ENCODE assay signal across 23 cellular contexts in genomic region chr3:153277029-153277428, GRCh38.
DNase-seq lines count a peak whose midpoint lies in the region; ATAC-seq and TF ChIP-seq lines count a peak whose summit lies in the region.
"Had no signal": no experiment of that assay in that cellular context is flagged by ENCODE, and none has a peak within 500 bp of the region (broad histone marks: within the 10 kb centered on the region; RNA-seq: fewer than 3 reads in every experiment).

No MANE protein-coding gene starts in this region.

- H3K27me3 Mint-ChIP-seq in MCF 10A (ENCODE audit: insufficient read depth, unreplicated experiment), result no peaks in the 10 kb centered on the region
- H3K27me3 Mint-ChIP-seq: memory B cell, T-helper 17 cell had no signal

- peak; percentile 48 for ATAC-seq in PC-3
- ATAC-seq in esophagus mucosa, result peak; percentile 70
- no peak for ATAC-seq in right lobe of liver
- ATAC-seq: activated T-cell treated with anti-CD3 and anti-CD28 coated beads, Interleukin-2, amount 50 U/mL, for 4 hours; heart left ventricle; left colon; psoas muscle; T-helper 17 cell had no signal

- CTCF ChIA-PET in mammary epithelial cell (lab: Charles Lee; ENCODE audit: low non-redundant PET), result no interaction called here
- CTCF ChIA-PET in MCF 10A (lab: Yijun Ruan, JAX), result no interaction called here
- CTCF ChIA-PET in PC-3 (lab: Charles Lee), result no interaction called here

- H3K27ac ChIP-seq in mammary epithelial cell (ENCODE audit: insufficient read depth, low read depth, low read length) (peak overlapping the region; percentile 73), PC-3 (ENCODE audit: low read length) (no peak overlapping the region), stomach (no peak overlapping the region), right lobe of liver (no peak overlapping the region)
- H3K27ac ChIP-seq: brain microvascular endothelial cell, heart left ventricle, psoas muscle, SJSA1, upper lobe of left lung had no signal

- H3K9me3 ChIP-seq in mammary epithelial cell (replicated peaks; ENCODE audit: insufficient read depth, low read length) (no peaks in the 10 kb centered on the region), PC-3 (ENCODE audit: low read length) (no peaks in the 10 kb centered on the region), stomach (no peaks in the 10 kb centered on the region), right lobe of liver (no peaks in the 10 kb centered on the region)
- H3K9me3 ChIP-seq: heart left ventricle, psoas muscle, SJSA1, upper lobe of left lung had no signal

- in situ Hi-C loops in mammary epithelial cell (cut with MboI; ENCODE audit: low sequenced_read_pairs in 2 of 2), result loop anchor here in 1 of 2 donors (25.0 kb wide), 2 partner anchors 240 to 485 kb away; no protein-coding TSS in a partner anchor

- H3K4me2 ChIP-seq in mammary epithelial cell (ENCODE audit: insufficient read depth, low read depth, low read length), result no peak overlapping the region
- no peak overlapping the region for H3K4me2 ChIP-seq in PC-3 (ENCODE audit: low read length)

- DNase-seq in mammary epithelial cell (peak; percentile 79), MCF 10A (ENCODE audit: unreplicated experiment) (no peak), PC-3 (peak; percentile 43), retina (no peak), stomach (no peak), cerebellar cortex (ENCODE audit: low spot score) (no peak), right lobe of liver (no peak)
- DNase-seq: 8988T; activated CD4-positive, alpha-beta T cell treated with anti-CD3 and anti-CD28 coated beads for 4 hours; activated naive CD4-positive, alpha-beta T cell; activated T-cell treated with anti-CD3 and anti-CD28 coated beads, Interleukin-2, amount 50 U/mL, for 4 hours; brain microvascular endothelial cell; cortex of kidney; heart left ventricle; left colon; NCI-H1436; NCI-H510A treated with DMSO at 0.1 percent for 48 hours; psoas muscle; T-helper 17 cell; upper lobe of left lung had no signal

- no peaks in the 10 kb centered on the region for H3K36me3 Mint-ChIP-seq in MCF 10A (ENCODE audit: insufficient read depth, unreplicated experiment)
- H3K36me3 Mint-ChIP-seq: memory B cell had no signal

- H3K4me1 ChIP-seq in mammary epithelial cell (ENCODE audit: insufficient read depth, low read length) (peaks cover 14% of the 10 kb centered on the region), PC-3 (ENCODE audit: insufficient read depth, low read length) (no peaks in the 10 kb centered on the region; the same call in 1 of the 2 replicates), stomach (no peaks in the 10 kb centered on the region), right lobe of liver (no peaks in the 10 kb centered on the region)
- H3K4me1 ChIP-seq: psoas muscle, upper lobe of left lung had no signal

- H3K36me3 ChIP-seq in mammary epithelial cell (ENCODE audit: insufficient read depth, low read length) (no peaks in the 10 kb centered on the region), PC-3 (ENCODE audit: low read depth, low read length) (no peaks in the 10 kb centered on the region), stomach (no peaks in the 10 kb centered on the region), right lobe of liver (no peaks in the 10 kb centered on the region)
- H3K36me3 ChIP-seq: brain microvascular endothelial cell, heart left ventricle, SJSA1, upper lobe of left lung had no signal

- H3K27me3 ChIP-seq in mammary epithelial cell (ENCODE audit: insufficient read depth, low read length) (no peaks in the 10 kb centered on the region), PC-3 (ENCODE audit: low read length) (no peaks in the 10 kb centered on the region), stomach (no peaks in the 10 kb centered on the region), right lobe of liver (no peaks in the 10 kb centered on the region)
- H3K27me3 ChIP-seq: brain microvascular endothelial cell, heart left ventricle, SJSA1, upper lobe of left lung had no signal

- H3F3A ChIP-seq in PC-3 (ENCODE audit: low read length, unreplicated experiment), result no peaks in the 10 kb centered on the region

- no peak for TF ChIP-seq POLR2A in stomach (IDR thresholded peaks at IDR 0.05)
- TF ChIP-seq POLR2A in right lobe of liver (IDR thresholded peaks at IDR 0.05), result no peak

- no peaks in the 10 kb centered on the region for H3K4me1 Mint-ChIP-seq in MCF 10A (ENCODE audit: insufficient read depth, unreplicated experiment)
- H3K4me1 Mint-ChIP-seq: memory B cell had no signal

- H4K20me1 ChIP-seq in mammary epithelial cell (ENCODE audit: insufficient read depth, low read length), result no peaks in the 10 kb centered on the region
- no peaks in the 10 kb centered on the region for H4K20me1 ChIP-seq in PC-3 (ENCODE audit: low read length)

- H3K9me3 Mint-ChIP-seq in MCF 10A (ENCODE audit: unreplicated experiment), result no peaks in the 10 kb centered on the region
- H3K9me3 Mint-ChIP-seq: activated T-cell treated with anti-CD3 and anti-CD28 coated beads, Interleukin-2, amount 50 U/mL, for 4 hours; memory B cell had no signal

- BruUV-seq in mammary epithelial cell (replicated peaks; lab: Mats Ljungman, UMichigan), result no TSS peak
- no TSS peak for BruUV-seq in MCF 10A (replicated peaks; lab: Mats Ljungman, UMichigan)
- no TSS peak for BruUV-seq in PC-3 (replicated peaks; lab: Mats Ljungman, UMichigan)

- no peak overlapping the region for H3K9ac ChIP-seq in mammary epithelial cell (ENCODE audit: insufficient read depth, low read length)
- H3K9ac ChIP-seq in PC-3 (ENCODE audit: low read length), result no peak overlapping the region

- intact Hi-C loops in mammary epithelial cell (cut with micrococcal nuclease) (no loop called here), MCF 10A (cut with micrococcal nuclease) (no loop called here), PC-3 (cut with micrococcal nuclease) (no loop called here), stomach (cut with DNase I; ENCODE audit: low total_unique reads) (no loop called here), right lobe of liver (cut with DNase I) (no loop called here)

- TF ChIP-seq EP300 in stomach (IDR thresholded peaks at IDR 0.05), result no peak

- WGBS in mammary epithelial cell (ENCODE audit: low coverage, missing lambda C conversion rate), result 39% methylated on average over 2 of the region's 2 CpGs
- WGBS in stomach, 5 donors, result 72 to 86% (median 79%) methylated on average over 2 of the region's 2 CpGs
- 80% methylated on average over 2 of the region's 2 CpGs for WGBS in right lobe of liver (ENCODE audit: insufficient coverage, low coverage, low lambda C conversion rate, missing lambda C conversion rate)

- H3K9me2 ChIP-seq in PC-3 (replicated peaks; ENCODE audit: low read length), result no peaks in the 10 kb centered on the region

- dilution Hi-C loops in mammary epithelial cell (cut with HindIII; ENCODE audit: low sequenced_read_pairs), result no loop called here

- no peak overlapping the region for H3K4me3 Mint-ChIP-seq in MCF 10A (ENCODE audit: unreplicated experiment)
- H3K4me3 Mint-ChIP-seq: activated T-cell treated with anti-CD3 and anti-CD28 coated beads, Interleukin-2, amount 50 U/mL, for 4 hours; memory B cell; T-helper 17 cell had no signal

- no peak for TF ChIP-seq CTCF in mammary epithelial cell (conservative IDR thresholded peaks at IDR 0.05 in 1 of 2, IDR thresholded peaks at IDR 0.05 in 1 of 2; ENCODE audit: extremely low read depth in 1 of 2, insufficient read depth in 1 of 2, low read depth in 1 of 2, low read length in 2 of 2)
- no peak for TF ChIP-seq CTCF in MCF 10A (IDR thresholded peaks at IDR 0.05; ENCODE audit: unreplicated experiment)
- TF ChIP-seq CTCF in PC-3 (conservative IDR thresholded peaks at IDR 0.05; ENCODE audit: low read depth, low read length), result no peak
- no peak for TF ChIP-seq CTCF in stomach (IDR thresholded peaks at IDR 0.05)
- TF ChIP-seq CTCF in right lobe of liver (IDR thresholded peaks at IDR 0.05), result no peak

- no peak overlapping the region for H3K27ac Mint-ChIP-seq in MCF 10A (ENCODE audit: low read depth, unreplicated experiment)
- H3K27ac Mint-ChIP-seq: memory B cell, T-helper 17 cell had no signal

- H3K79me2 ChIP-seq in mammary epithelial cell (ENCODE audit: insufficient read depth, low read length), result no peaks in the 10 kb centered on the region
- H3K79me2 ChIP-seq in PC-3 (ENCODE audit: low read length), result no peaks in the 10 kb centered on the region

- H3K4me3 ChIP-seq in mammary epithelial cell (replicated peaks in 1 of 3; ENCODE audit: insufficient read depth in 1 of 3, low read depth in 2 of 3, low read length in 3 of 3) (no peak overlapping the region), PC-3 (ENCODE audit: low read length) (no peak overlapping the region), stomach (no peak overlapping the region), right lobe of liver (no peak overlapping the region)
- H3K4me3 ChIP-seq: heart left ventricle, psoas muscle, SJSA1, upper lobe of left lung had no signal

- POLR2A ChIA-PET in MCF 10A (lab: Yijun Ruan, JAX), result interaction anchor here (0.7 to 1.8 kb wide), 5 partner anchors 10 to 105 kb away, joined by 3 to 6 read pairs (median 3); no protein-coding TSS in a partner anchor
- POLR2A ChIA-PET in PC-3 (lab: Charles Lee; ENCODE audit: unreplicated experiment), result no interaction called here

- H2AFZ ChIP-seq in mammary epithelial cell (ENCODE audit: low read depth, low read length) (no peak overlapping the region), PC-3 (ENCODE audit: low read length) (no peak overlapping the region; the same call in 1 of the 2 replicates)

Comparison
In these comparisons a context has a peak if more than half of its experiments do, and no peak if none do; other contexts are left out.
1. DNase-seq: peak in mammary epithelial cell (single experiment) and PC-3 (single experiment); none in MCF 10A (single experiment), retina (single experiment), stomach (single experiment), cerebellar cortex (single experiment) and right lobe of liver (0 of 3).
2. ATAC-seq: peak in PC-3 (single experiment) and esophagus mucosa (single experiment); none in right lobe of liver (0 of 4).